Comparison of ENCODE assay signal across 1 cellular context in the genomic region with DNA sequence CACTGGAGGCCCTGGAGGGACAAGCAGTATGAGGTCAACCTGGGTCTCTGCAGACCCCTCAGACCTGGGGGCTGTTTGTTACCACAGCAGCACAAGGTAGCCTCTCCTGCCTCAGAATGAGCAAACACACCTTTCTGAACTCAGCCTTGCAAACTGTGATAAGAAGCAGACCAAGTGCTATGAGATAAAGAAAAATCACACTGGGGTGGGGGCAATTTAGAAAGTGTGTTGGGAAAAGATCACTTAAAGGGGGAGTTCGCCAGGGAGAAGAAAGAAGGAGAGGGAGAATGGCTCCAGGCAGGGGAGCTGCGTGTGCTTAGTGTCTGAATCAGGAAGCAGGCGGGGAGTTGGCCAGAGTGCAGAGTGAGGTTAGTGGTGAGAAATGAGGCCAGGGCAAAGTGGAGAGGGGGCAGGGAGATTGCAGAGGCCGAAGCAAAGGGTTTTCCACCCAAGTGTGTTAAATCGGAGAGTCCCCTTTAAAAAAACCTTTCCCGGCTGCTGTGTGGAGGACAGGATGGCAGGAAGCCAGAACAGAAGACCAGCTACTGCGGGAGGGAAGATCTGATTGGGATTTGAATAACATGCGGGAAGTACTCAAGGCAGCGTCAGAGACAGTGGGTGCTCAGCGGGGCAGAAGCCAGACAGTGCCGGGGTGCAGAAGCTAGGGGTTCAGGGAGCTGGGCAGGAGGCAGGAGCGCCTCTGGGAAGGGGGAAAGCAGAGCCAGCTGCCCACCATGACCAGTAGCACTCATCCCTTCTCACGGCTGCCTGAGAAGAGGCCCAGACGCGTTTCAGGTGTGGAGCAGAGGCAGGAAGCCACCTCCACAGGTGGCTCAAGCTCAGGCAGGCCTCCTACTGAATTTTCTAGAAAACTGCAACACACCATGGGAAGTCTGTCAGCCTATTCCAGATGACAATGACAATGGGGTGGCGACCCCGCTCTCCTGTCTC.
TF ChIP-seq lines count a peak whose summit lies in the region.

No MANE protein-coding gene starts in this region.

TF ChIP-seq in GM23338, 12 proteins besides CTCF, POLR2A, EP300 and RAD21:
- TF ChIP-seq, protein P1, sequence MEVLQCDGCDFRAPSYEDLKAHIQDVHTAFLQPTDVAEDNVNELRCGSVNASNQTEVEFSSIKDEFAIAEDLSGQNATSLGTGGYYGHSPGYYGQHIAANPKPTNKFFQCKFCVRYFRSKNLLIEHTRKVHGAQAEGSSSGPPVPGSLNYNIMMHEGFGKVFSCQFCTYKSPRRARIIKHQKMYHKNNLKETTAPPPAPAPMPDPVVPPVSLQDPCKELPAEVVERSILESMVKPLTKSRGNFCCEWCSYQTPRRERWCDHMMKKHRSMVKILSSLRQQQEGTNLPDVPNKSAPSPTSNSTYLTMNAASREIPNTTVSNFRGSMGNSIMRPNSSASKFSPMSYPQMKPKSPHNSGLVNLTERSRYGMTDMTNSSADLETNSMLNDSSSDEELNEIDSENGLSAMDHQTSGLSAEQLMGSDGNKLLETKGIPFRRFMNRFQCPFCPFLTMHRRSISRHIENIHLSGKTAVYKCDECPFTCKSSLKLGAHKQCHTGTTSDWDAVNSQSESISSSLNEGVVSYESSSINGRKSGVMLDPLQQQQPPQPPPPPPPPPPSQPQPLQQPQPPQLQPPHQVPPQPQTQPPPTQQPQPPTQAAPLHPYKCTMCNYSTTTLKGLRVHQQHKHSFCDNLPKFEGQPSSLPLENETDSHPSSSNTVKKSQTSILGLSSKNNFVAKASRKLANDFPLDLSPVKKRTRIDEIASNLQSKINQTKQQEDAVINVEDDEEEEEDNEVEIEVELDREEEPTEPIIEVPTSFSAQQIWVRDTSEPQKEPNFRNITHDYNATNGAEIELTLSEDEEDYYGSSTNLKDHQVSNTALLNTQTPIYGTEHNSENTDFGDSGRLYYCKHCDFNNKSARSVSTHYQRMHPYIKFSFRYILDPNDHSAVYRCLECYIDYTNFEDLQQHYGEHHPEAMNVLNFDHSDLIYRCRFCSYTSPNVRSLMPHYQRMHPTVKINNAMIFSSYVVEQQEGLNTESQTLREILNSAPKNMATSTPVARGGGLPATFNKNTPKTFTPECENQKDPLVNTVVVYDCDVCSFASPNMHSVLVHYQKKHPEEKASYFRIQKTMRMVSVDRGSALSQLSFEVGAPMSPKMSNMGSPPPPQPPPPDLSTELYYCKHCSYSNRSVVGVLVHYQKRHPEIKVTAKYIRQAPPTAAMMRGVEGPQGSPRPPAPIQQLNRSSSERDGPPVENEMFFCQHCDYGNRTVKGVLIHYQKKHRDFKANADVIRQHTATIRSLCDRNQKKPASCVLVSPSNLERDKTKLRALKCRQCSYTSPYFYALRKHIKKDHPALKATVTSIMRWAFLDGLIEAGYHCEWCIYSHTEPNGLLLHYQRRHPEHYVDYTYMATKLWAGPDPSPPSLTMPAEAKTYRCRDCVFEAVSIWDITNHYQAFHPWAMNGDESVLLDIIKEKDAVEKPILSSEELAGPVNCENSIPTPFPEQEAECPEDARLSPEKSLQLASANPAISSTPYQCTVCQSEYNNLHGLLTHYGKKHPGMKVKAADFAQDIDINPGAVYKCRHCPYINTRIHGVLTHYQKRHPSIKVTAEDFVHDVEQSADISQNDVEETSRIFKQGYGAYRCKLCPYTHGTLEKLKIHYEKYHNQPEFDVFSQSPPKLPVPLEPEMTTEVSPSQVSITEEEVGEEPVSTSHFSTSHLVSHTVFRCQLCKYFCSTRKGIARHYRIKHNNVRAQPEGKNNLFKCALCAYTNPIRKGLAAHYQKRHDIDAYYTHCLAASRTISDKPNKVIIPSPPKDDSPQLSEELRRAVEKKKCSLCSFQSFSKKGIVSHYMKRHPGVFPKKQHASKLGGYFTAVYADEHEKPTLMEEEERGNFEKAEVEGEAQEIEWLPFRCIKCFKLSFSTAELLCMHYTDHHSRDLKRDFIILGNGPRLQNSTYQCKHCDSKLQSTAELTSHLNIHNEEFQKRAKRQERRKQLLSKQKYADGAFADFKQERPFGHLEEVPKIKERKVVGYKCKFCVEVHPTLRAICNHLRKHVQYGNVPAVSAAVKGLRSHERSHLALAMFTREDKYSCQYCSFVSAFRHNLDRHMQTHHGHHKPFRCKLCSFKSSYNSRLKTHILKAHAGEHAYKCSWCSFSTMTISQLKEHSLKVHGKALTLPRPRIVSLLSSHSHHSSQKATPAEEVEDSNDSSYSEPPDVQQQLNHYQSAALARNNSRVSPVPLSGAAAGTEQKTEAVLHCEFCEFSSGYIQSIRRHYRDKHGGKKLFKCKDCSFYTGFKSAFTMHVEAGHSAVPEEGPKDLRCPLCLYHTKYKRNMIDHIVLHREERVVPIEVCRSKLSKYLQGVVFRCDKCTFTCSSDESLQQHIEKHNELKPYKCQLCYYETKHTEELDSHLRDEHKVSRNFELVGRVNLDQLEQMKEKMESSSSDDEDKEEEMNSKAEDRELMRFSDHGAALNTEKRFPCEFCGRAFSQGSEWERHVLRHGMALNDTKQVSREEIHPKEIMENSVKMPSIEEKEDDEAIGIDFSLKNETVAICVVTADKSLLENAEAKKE (CRISPR knock-in tag; IDR thresholded peaks at IDR 0.05): no peak; the same call in 1 of the 2 replicates
- TF ChIP-seq ZNF331 (CRISPR knock-in tag; IDR thresholded peaks at IDR 0.05; ENCODE audit: low read depth): peak; percentile 20; the same call in 1 of the 2 replicates
- TF ChIP-seq, protein P2, sequence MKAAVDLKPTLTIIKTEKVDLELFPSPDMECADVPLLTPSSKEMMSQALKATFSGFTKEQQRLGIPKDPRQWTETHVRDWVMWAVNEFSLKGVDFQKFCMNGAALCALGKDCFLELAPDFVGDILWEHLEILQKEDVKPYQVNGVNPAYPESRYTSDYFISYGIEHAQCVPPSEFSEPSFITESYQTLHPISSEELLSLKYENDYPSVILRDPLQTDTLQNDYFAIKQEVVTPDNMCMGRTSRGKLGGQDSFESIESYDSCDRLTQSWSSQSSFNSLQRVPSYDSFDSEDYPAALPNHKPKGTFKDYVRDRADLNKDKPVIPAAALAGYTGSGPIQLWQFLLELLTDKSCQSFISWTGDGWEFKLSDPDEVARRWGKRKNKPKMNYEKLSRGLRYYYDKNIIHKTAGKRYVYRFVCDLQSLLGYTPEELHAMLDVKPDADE (IDR thresholded peaks at IDR 0.05): peak; percentile 7; the same call in 1 of the 2 replicates
